20 cellular contexts compared by ENCODE assay signal in the genomic region with DNA sequence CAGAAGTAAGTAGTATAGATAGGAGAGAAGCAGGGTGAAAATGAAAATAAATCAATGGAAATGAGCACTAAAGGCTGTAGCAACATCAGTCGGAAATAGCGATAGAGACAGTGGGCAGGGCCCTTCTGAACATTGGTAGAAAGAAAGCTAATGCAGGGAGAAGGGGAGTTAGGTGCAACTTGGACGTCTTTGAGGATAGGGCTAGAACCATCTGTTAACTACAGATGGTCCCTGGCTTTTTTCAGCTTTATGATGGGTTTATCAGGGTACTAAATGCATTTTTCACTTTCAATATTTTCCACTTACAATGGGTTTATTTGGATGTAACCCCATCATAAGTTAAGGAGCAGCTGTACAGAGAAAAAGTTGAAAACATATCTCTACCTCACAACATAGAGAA.
A peak's percentile ranks its signal among the peaks of the same experiment; 100 is the strongest.
DNase-seq lines count a peak whose midpoint lies in the region; ATAC-seq lines count a peak whose summit lies in the region.
"Had no signal": no experiment of that assay in that cellular context is flagged by ENCODE, and none has a peak within 500 bp of the region (broad histone marks: within the 10 kb centered on the region; RNA-seq: fewer than 3 reads in every experiment).

No MANE protein-coding gene starts in this region.

- DNase-seq in NCI-H82 (lab: John Stamatoyannopoulos, UW) (peak; percentile 35), NCI-H82 treated with DMSO at 0.1 percent for 48 hours (lab: John Stamatoyannopoulos, UW; ENCODE audit: unreplicated experiment) (no peak), NCI-H446 (lab: John Stamatoyannopoulos, UW) (peak; percentile 8 to 74), NCI-H524 treated with DMSO at 0.1 percent for 48 hours (lab: John Stamatoyannopoulos, UW) (peak; percentile 92), cerebellum (ENCODE audit: low spot score) (peak; percentile 34), NCI-H748 treated with DMSO at 0.1 percent for 48 hours (lab: John Stamatoyannopoulos, UW) (no peak), GM19240 (ENCODE audit: insufficient read length, low spot score) (no peak)
- DNase-seq: 8988T; ACHN; AML-193; BE2C; CD4-positive, alpha-beta T cell; CD8-positive, alpha-beta memory T cell; DMS153; DMS79; EL; GF-D8; GOT3; HFFc6 had no signal

- ATAC-seq in HG02759 (IDR thresholded peaks at IDR 0.05; ENCODE audit: unreplicated experiment), result no peak

Comparison
In these comparisons a context has a peak if more than half of its experiments do, and no peak if none do; other contexts are left out.
1. DNase-seq: peak in NCI-H82 (single experiment), NCI-H446 (2 of 2), NCI-H524 treated with DMSO at 0.1 percent for 48 hours (single experiment) and cerebellum (single experiment); none in NCI-H82 treated with DMSO at 0.1 percent for 48 hours (single experiment), NCI-H748 treated with DMSO at 0.1 percent for 48 hours (single experiment) and GM19240 (single experiment).